ENCODE assay signal across 20 cellular contexts in genomic region chr6:29490552-29490951, GRCh38. TPM values are rescaled to one million over a fixed set of nuclear protein-coding genes. Genes with fewer than 3 reads are reported as not detected.
"Had no signal": no experiment of that assay in that cellular context is flagged by ENCODE, and none has a peak within 500 bp of the region (broad histone marks: within the 10 kb centered on the region; RNA-seq: fewer than 3 reads in every experiment).

No MANE protein-coding gene starts in this region.

- H3K4me3 Mint-ChIP-seq: activated naive CD4-positive, alpha-beta T cell treated with anti-CD3 and anti-CD28 coated beads, Interleukin-2, amount 50 U/mL, for 24 hours; brain; effector memory CD8-positive, alpha-beta T cell; neural crest cell had no signal

- H3K4me1 Mint-ChIP-seq: activated naive CD4-positive, alpha-beta T cell treated with anti-CD3 and anti-CD28 coated beads, Interleukin-2, amount 50 U/mL, for 24 hours; brain; neural crest cell had no signal

- H3K36me3 Mint-ChIP-seq: activated naive CD4-positive, alpha-beta T cell treated with anti-CD3 and anti-CD28 coated beads, Interleukin-2, amount 50 U/mL, for 24 hours; brain had no signal

- H3K27me3 ChIP-seq: hepatocyte, transverse colon had no signal

- H3K9me3 Mint-ChIP-seq: activated naive CD4-positive, alpha-beta T cell treated with anti-CD3 and anti-CD28 coated beads, Interleukin-2, amount 50 U/mL, for 24 hours; brain; effector memory CD8-positive, alpha-beta T cell had no signal

- H3K4me1 ChIP-seq: spleen, transverse colon had no signal

- DNase-seq: activated CD4-positive, alpha-beta T cell treated with anti-CD3 and anti-CD28 coated beads for 1 hour; activated CD8-positive, alpha-beta memory T cell treated with anti-CD3 and anti-CD28 coated beads for 24 hours; effector memory CD8-positive, alpha-beta T cell; left ventricle myocardium superior; mesendoderm; spleen; stimulated activated CD4-positive, alpha-beta T cell treated with anti-CD3 and anti-CD28 coated beads, Interleukin-1b, Interleukin-23, amount 100 ng/mL, for 48 hours; stimulated activated naive CD4-positive, alpha-beta T cell; substantia nigra; transverse colon had no signal

- ATAC-seq: effector memory CD8-positive, alpha-beta T cell; left ventricle myocardium superior; sciatic nerve had no signal

- H3K27ac ChIP-seq: epithelial cell of prostate, hepatocyte, spleen, transverse colon had no signal

- H3K4me3 ChIP-seq: hepatocyte, spleen, transverse colon had no signal

- H3K27ac Mint-ChIP-seq: activated naive CD4-positive, alpha-beta T cell treated with anti-CD3 and anti-CD28 coated beads, Interleukin-2, amount 50 U/mL, for 24 hours; brain; effector memory CD8-positive, alpha-beta T cell had no signal

- H3K36me3 ChIP-seq: spleen, transverse colon had no signal

- H3K9me3 ChIP-seq: spleen, transverse colon had no signal

RNA-seq across cellular contexts. Expression of gene MAS1L, which starts 2.8 kb away (rescaled TPM):
- total RNA-seq: hepatocyte; kidney epithelial cell; neural crest cell; osteocyte; pulmonary artery endothelial cell; spleen; T-helper 1 cell treated with Interleukin-12 subunit alpha and Interleukin-12 subunit beta and Interleukin-4 antibody, amounts not matched to agents 30 ng/mL and 1 ng/mL, for 36 hours; transverse colon had no signal
- polyA plus RNA-seq: hepatocyte, spleen had no signal

RNA-seq across cellular contexts. Expression of gene OR2H1, which starts 33.6 kb away (rescaled TPM):
- total RNA-seq: hepatocyte; kidney epithelial cell; left ventricle myocardium superior; neural crest cell; osteocyte; pulmonary artery endothelial cell; sciatic nerve; spleen; T-helper 1 cell treated with Interleukin-12 subunit alpha and Interleukin-12 subunit beta and Interleukin-4 antibody, amounts not matched to agents 30 ng/mL and 1 ng/mL, for 36 hours; transverse colon had no signal
- polyA plus RNA-seq: hepatocyte, spleen had no signal

RNA-seq across cellular contexts. Expression of gene OR11A1, which starts 33.7 kb away (rescaled TPM):
- total RNA-seq: hepatocyte; kidney epithelial cell; left ventricle myocardium superior; neural crest cell; osteocyte; pulmonary artery endothelial cell; sciatic nerve; spleen; T-helper 1 cell treated with Interleukin-12 subunit alpha and Interleukin-12 subunit beta and Interleukin-4 antibody, amounts not matched to agents 30 ng/mL and 1 ng/mL, for 36 hours; transverse colon had no signal
- polyA plus RNA-seq: hepatocyte, spleen had no signal

RNA-seq across cellular contexts. Expression of gene OR10C1, which starts 51.4 kb away (rescaled TPM):
- total RNA-seq: hepatocyte; kidney epithelial cell; left ventricle myocardium superior; neural crest cell; osteocyte; pulmonary artery endothelial cell; sciatic nerve; spleen; T-helper 1 cell treated with Interleukin-12 subunit alpha and Interleukin-12 subunit beta and Interleukin-4 antibody, amounts not matched to agents 30 ng/mL and 1 ng/mL, for 36 hours; transverse colon had no signal
- polyA plus RNA-seq: hepatocyte, spleen had no signal
